1 cellular context compared by ENCODE assay signal in the genomic region with DNA sequence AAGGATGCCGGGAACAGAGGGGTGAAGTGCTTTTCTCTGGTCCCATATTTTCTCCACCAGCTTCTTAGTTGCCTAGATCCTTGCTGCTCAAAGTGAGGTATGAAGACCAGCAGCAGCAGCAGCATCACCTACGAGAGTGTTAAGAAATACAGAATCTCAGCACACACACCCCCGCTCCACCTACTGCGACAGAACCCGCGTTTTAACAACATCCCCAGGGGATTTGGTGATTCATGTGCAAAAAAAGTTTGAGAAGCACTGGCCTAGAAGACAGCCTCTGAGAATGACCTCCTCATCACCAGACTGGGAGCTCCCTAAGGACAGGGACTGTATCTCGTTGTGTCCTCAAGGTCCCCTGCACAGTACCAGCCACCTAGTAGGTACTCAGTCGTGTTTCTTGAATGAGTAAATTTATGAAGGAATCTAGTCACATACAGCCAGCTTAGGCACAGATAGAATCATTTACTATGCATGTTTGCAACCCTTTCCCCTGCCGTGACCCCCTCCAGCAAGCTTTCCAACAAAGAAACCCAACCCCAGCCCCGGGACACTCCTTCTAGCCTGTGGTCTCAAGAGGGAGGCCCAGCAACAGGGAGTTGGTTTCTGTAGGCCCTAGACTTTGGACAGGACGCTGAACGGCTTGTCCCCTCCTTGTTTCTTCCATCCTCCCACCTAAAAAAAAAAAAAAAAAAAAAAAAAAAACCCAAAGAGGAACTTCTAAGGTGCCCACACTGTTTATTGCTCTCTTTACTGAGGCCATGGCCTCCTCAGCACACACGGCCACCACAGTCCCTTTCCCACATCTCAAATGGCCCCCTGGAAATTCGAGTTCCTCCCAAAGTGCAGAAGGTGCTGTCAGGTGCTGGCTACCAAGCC.
TF ChIP-seq lines count a peak whose summit lies in the region.

No MANE protein-coding gene starts in this region.

TF ChIP-seq in IMR-90, 13 proteins besides CTCF, POLR2A, EP300 and RAD21 (continued from another document):
- no peak for TF ChIP-seq ELK1 (IDR thresholded peaks at IDR 0.05; ENCODE audit: borderline replicate concordance, low read depth, low read length)
- no peak for TF ChIP-seq FOS (IDR thresholded peaks at IDR 0.05; ENCODE audit: low read depth, low read length)
- no peak for TF ChIP-seq MXI1 (IDR thresholded peaks at IDR 0.05; ENCODE audit: borderline replicate concordance, low read depth, low read length)
